2 cellular contexts compared by ENCODE assay signal in genomic region chr3:58492385-58492970, GRCh38.
TF ChIP-seq lines count a peak whose summit lies in the region.

No MANE protein-coding gene starts in this region.

TF ChIP-seq in SK-N-SH, 30 proteins besides CTCF, POLR2A, EP300 and RAD21 (continued from another document):
- no peak for TF ChIP-seq REST (IDR thresholded peaks at IDR 0.05; ENCODE audit: low read depth, low read length)
- no peak for TF ChIP-seq USF1 (IDR thresholded peaks at IDR 0.05; ENCODE audit: borderline replicate concordance, low read depth)
- TF ChIP-seq RFX5 (IDR thresholded peaks at IDR 0.05; ENCODE audit: low read length) = no peak
- no peak for TF ChIP-seq POLR2AphosphoS5 (IDR thresholded peaks at IDR 0.05; ENCODE audit: low read depth, low read length)
- TF ChIP-seq NRF1 (IDR thresholded peaks at IDR 0.05; ENCODE audit: low read depth, low read length) = no peak
- TF ChIP-seq CHD2 (IDR thresholded peaks at IDR 0.05; ENCODE audit: low read length, partially characterized antibody) = no peak
- no peak for TF ChIP-seq RCOR1 (IDR thresholded peaks at IDR 0.05; ENCODE audit: low read length)
- TF ChIP-seq TAF1 (IDR thresholded peaks at IDR 0.05; ENCODE audit: borderline replicate concordance, low read depth, low read length) = no peak
- TF ChIP-seq FOXM1 (IDR thresholded peaks at IDR 0.05; ENCODE audit: low read depth) = no peak
- no peak for TF ChIP-seq SMC3 (IDR thresholded peaks at IDR 0.05; ENCODE audit: low read depth, low read length)
- no peak for TF ChIP-seq MAX (IDR thresholded peaks at IDR 0.05; ENCODE audit: low read depth)
- no peak for TF ChIP-seq TCF12 (IDR thresholded peaks at IDR 0.05)
- no peak for TF ChIP-seq USF2 (IDR thresholded peaks at IDR 0.05; ENCODE audit: borderline replicate concordance, low read depth, low read length)

TF ChIP-seq in SK-N-SH treated with all-trans-retinoic acid at 6 μM for 48 hours, 23 proteins besides CTCF, POLR2A, EP300 and RAD21 (continued from another document):
- TF ChIP-seq PATZ1 (CRISPR knock-in tag; IDR thresholded peaks at IDR 0.05; ENCODE audit: borderline replicate concordance) (no peak), ESRRG (CRISPR knock-in tag; IDR thresholded peaks at IDR 0.05) (no peak), SNAI2 (CRISPR knock-in tag; IDR thresholded peaks at IDR 0.05) (no peak), ZFP30 (CRISPR knock-in tag; IDR thresholded peaks at IDR 0.05) (no peak), ZNF70 (CRISPR knock-in tag; IDR thresholded peaks at IDR 0.05) (no peak), ZC3H10 (CRISPR knock-in tag; IDR thresholded peaks at IDR 0.05) (no peak), ZNF8 (CRISPR knock-in tag; IDR thresholded peaks at IDR 0.05) (no peak), ZNF565 (CRISPR knock-in tag; conservative IDR thresholded peaks at IDR 0.05; ENCODE audit: low read depth) (no peak), OSR1 (CRISPR knock-in tag; IDR thresholded peaks at IDR 0.05) (no peak), ARNTL (CRISPR knock-in tag; IDR thresholded peaks at IDR 0.05; ENCODE audit: borderline replicate concordance, low read depth) (no peak), BACH2 (CRISPR knock-in tag; IDR thresholded peaks at IDR 0.05; ENCODE audit: borderline replicate concordance) (no peak), GLIS3 (CRISPR knock-in tag; IDR thresholded peaks at IDR 0.05) (no peak), ISL1 (CRISPR knock-in tag; IDR thresholded peaks at IDR 0.05) (no peak)
